ENCODE assay signal across 25 cellular contexts in the genomic region with DNA sequence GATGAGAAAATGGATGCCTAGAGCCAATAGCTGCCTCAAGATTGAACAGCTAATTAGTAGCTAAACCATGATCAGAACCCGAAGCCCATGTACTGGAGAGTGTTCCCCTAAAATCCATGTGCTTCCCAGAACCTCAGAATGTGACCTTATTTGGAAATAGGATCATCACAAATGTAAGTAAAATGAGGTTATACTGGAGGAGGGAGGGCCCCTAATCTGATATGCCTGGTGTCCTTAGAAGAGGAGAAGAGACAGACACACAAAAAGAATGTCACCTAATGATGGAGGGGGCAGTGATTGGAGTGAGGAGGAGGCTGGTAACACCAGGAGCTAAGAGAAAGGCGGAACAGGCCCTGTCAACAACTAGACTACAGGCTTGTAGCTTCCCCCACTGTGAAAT. TPM values are rescaled to one million over a fixed set of nuclear protein-coding genes. Genes with fewer than 3 reads are reported as not detected.
"Had no signal": no experiment of that assay in that cellular context is flagged by ENCODE, and none has a peak within 500 bp of the region (broad histone marks: within the 10 kb centered on the region; RNA-seq: fewer than 3 reads in every experiment).

No MANE protein-coding gene starts in this region.

- H3K27me3 ChIP-seq: esophagus muscularis mucosa, stomach, vagina had no signal

- H3K4me1 ChIP-seq: parathyroid adenoma had no signal

- H3K27ac Mint-ChIP-seq: activated naive CD8-positive, alpha-beta T cell; natural killer cell; stimulated activated memory B cell treated with anti-CD40 and anti-IgM and Interleukin-4, amounts not matched to agents 10 μg/mL and 1 μg/mL and 100 μg/mL, for 72 hours; WTC11 had no signal

- H3K36me3 ChIP-seq: esophagus muscularis mucosa, left ventricle myocardium inferior, stomach, vagina had no signal

- H3K4me3 Mint-ChIP-seq: activated naive CD8-positive, alpha-beta T cell; mesothelial cell of epicardium; natural killer cell; stimulated activated memory B cell treated with anti-CD40 and anti-IgM and Interleukin-4, amounts not matched to agents 10 μg/mL and 1 μg/mL and 100 μg/mL, for 72 hours; WTC11 had no signal

- H3K9me3 Mint-ChIP-seq: mesothelial cell of epicardium; natural killer cell; stimulated activated memory B cell treated with anti-CD40 and anti-IgM and Interleukin-4, amounts not matched to agents 10 μg/mL and 1 μg/mL and 100 μg/mL, for 72 hours had no signal

- H3K9me3 ChIP-seq: esophagus muscularis mucosa, left ventricle myocardium inferior, stomach, vagina had no signal

- H3K9ac ChIP-seq: parathyroid adenoma had no signal

- H3K79me2 ChIP-seq: parathyroid adenoma had no signal

- FAIRE-seq: bronchial epithelial cell, frontal cortex had no signal

- DNase-seq: activated naive CD4-positive, alpha-beta T cell; activated T-cell treated with anti-CD3 and anti-CD28 coated beads, Interleukin-2, amount 50 U/mL, for 1 hour; glutamatergic neuron; hippocampal formation; kidney glomerular epithelial cell; left ventricle myocardium inferior; natural killer cell; right cardiac atrium; stimulated activated CD4-positive, alpha-beta T cell treated with anti-CD3 and anti-CD28 coated beads, Interleukin-2, amount 100 ng/mL, for 24 hours; stomach; T-helper 9 cell; trophoblast cell had no signal

- H3K27ac ChIP-seq: coronary artery, esophagus muscularis mucosa, left ventricle myocardium inferior, parathyroid adenoma, vagina had no signal

- H3K36me3 Mint-ChIP-seq: activated naive CD8-positive, alpha-beta T cell; mesothelial cell of epicardium; natural killer cell; stimulated activated memory B cell treated with anti-CD40 and anti-IgM and Interleukin-4, amounts not matched to agents 10 μg/mL and 1 μg/mL and 100 μg/mL, for 72 hours; WTC11 had no signal

- H3K4me3 ChIP-seq: coronary artery, esophagus muscularis mucosa, left ventricle myocardium inferior, stomach, vagina had no signal

- H3K27me3 Mint-ChIP-seq: stimulated activated memory B cell treated with anti-CD40 and anti-IgM and Interleukin-4, amounts not matched to agents 10 μg/mL and 1 μg/mL and 100 μg/mL, for 72 hours had no signal

RNA-seq across cellular contexts. Expression of gene FBP1, which starts 41.3 kb away (rescaled TPM):
- total RNA-seq: bronchial epithelial cell, frontal cortex, lung microvascular endothelial cell, skeletal muscle tissue, temporal lobe had no signal
